In the genomic region with DNA sequence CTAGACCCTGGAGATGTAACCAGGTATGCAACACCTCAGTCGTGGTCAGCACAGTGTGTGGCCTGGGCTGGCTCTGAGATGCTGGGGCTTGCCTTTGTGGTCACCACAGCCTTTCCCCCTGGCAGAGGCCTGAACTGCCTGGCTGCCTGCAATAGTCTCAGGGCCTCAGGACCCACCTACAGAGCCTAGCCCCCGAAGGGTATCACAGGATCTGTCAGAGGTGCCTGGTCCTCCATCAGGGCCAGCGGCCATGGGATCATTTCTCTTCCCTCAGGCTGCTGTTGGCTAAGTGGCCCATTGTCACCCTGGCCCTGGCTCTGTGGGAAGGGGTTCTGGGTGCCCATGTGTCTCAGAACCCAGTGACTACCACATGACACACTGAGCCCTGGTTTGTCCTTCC, we compare ENCODE assay signal across 33 cellular contexts.
"Had no signal": no experiment of that assay in that cellular context is flagged by ENCODE, and none has a peak within 500 bp of the region (broad histone marks: within the 10 kb centered on the region; RNA-seq: fewer than 3 reads in every experiment).

No MANE protein-coding gene starts in this region.

- H3K9me3 ChIP-seq: adrenal gland, body of pancreas had no signal

- H3K4me1 Mint-ChIP-seq: activated B cell treated with CpG ODN at 0.5 μM for 24 hours; activated naive CD4-positive, alpha-beta T cell treated with anti-CD3 and anti-CD28 coated beads, Interleukin-2, amount 50 U/mL, for 24 hours; activated naive CD8-positive, alpha-beta T cell treated with anti-CD3 and anti-CD28 coated beads for 36 hours; activated naive CD8-positive, alpha-beta T cell treated with anti-CD3 and anti-CD28 coated beads, Interleukin-2, amount 50 U/mL, for 24 hours; activated T-helper 17 cell treated with anti-CD3 and anti-CD28 coated beads, Interleukin-2, amount 50 U/mL, for 72 hours; T-helper 17 cell had no signal

- H3K4me3 Mint-ChIP-seq: activated B cell treated with CpG ODN at 0.5 μM for 24 hours; activated CD8-positive, alpha-beta T cell treated with anti-CD3 and anti-CD28 coated beads for 36 hours; activated naive CD4-positive, alpha-beta T cell treated with anti-CD3 and anti-CD28 coated beads, Interleukin-2, amount 50 U/mL, for 24 hours; activated naive CD8-positive, alpha-beta T cell treated with anti-CD3 and anti-CD28 coated beads for 36 hours; activated naive CD8-positive, alpha-beta T cell treated with anti-CD3 and anti-CD28 coated beads, Interleukin-2, amount 50 U/mL, for 24 hours; activated T-cell treated with anti-CD3 and anti-CD28 coated beads, Interleukin-2, amount 50 U/mL, for 4 hours; activated T-helper 17 cell treated with anti-CD3 and anti-CD28 coated beads, Interleukin-2, amount 50 U/mL, for 72 hours; effector memory CD8-positive, alpha-beta T cell; T-helper 17 cell; T-helper 2 cell treated with Interferon-gamma antibody and Interleukin-4, amounts not matched to agents 5 μg/mL and 100 μg/mL, for 36 hours had no signal

- H3K27me3 Mint-ChIP-seq: activated B cell treated with CpG ODN at 0.5 μM for 24 hours; activated naive CD4-positive, alpha-beta T cell treated with anti-CD3 and anti-CD28 coated beads, Interleukin-2, amount 50 U/mL, for 24 hours; activated naive CD8-positive, alpha-beta T cell treated with anti-CD3 and anti-CD28 coated beads for 36 hours had no signal

- H3K27me3 ChIP-seq: adrenal gland, body of pancreas had no signal

- FAIRE-seq: colon, frontal cortex had no signal

- H3K36me3 ChIP-seq: adrenal gland, WERI-Rb-1 had no signal

- ATAC-seq: activated CD4-positive, CD25-positive, alpha-beta regulatory T cell treated with anti-CD3 and anti-CD28 coated beads, Interleukin-2, amount 50 U/mL, for 24 hours; activated CD8-positive, alpha-beta T cell treated with anti-CD3 and anti-CD28 coated beads for 36 hours; activated naive CD8-positive, alpha-beta T cell treated with anti-CD3 and anti-CD28 coated beads, Interleukin-2, amount 50 U/mL, for 24 hours; activated T-cell treated with anti-CD3 and anti-CD28 coated beads, Interleukin-2, amount 50 U/mL, for 4 hours; activated T-helper 17 cell treated with anti-CD3 and anti-CD28 coated beads, Interleukin-2, amount 50 U/mL, for 72 hours; body of pancreas; effector memory CD8-positive, alpha-beta T cell; T-helper 17 cell had no signal

- H3K4me3 ChIP-seq: adrenal gland, body of pancreas had no signal

- DNase-seq: activated B cell treated with CpG ODN at 0.5 μM for 24 hours; activated CD4-positive, alpha-beta T cell treated with anti-CD3 and anti-CD28 coated beads for 48 hours; activated CD4-positive, alpha-beta T cell treated with anti-CD3 and anti-CD28 coated beads, Interleukin-2, amount 50 U/mL, for 1 hour; activated CD4-positive, alpha-beta T cell treated with anti-CD3 and anti-CD28 coated beads, Interleukin-2, amount 50 U/mL, for 48 hours; activated CD8-positive, alpha-beta memory T cell treated with anti-CD3 and anti-CD28 coated beads for 24 hours; activated CD8-positive, alpha-beta T cell treated with anti-CD3 and anti-CD28 coated beads for 36 hours; activated effector memory CD4-positive, alpha-beta T cell treated with Interleukin-2 at 50 U/mL for 16 hours; activated gamma-delta T cell treated with Interleukin-2 at 50 U/mL for 16 hours; activated naive CD4-positive, alpha-beta T cell treated with Interleukin-2 at 50 U/mL for 16 hours; activated naive CD8-positive, alpha-beta T cell treated with anti-CD3 and anti-CD28 coated beads for 36 hours; activated naive CD8-positive, alpha-beta T cell treated with anti-CD3 and anti-CD28 coated beads, Interleukin-2, amount 50 U/mL, for 24 hours; activated T-cell treated with anti-CD3 and anti-CD28 coated beads, Interleukin-2, amount 50 U/mL, for 4 hours; adrenal gland; amygdala; aorta; body of pancreas; caudate nucleus; cortex of kidney; dermis blood vessel endothelial cell; effector CD4-positive, alpha-beta T cell; effector memory CD8-positive, alpha-beta T cell; erythroblast; foreskin fibroblast; T-helper 1 cell; T-helper 17 cell; T1000; WERI-Rb-1 had no signal

- H3K36me3 Mint-ChIP-seq: activated naive CD4-positive, alpha-beta T cell treated with anti-CD3 and anti-CD28 coated beads, Interleukin-2, amount 50 U/mL, for 24 hours; activated naive CD8-positive, alpha-beta T cell treated with anti-CD3 and anti-CD28 coated beads for 36 hours had no signal

- H3K27ac Mint-ChIP-seq: activated B cell treated with CpG ODN at 0.5 μM for 24 hours; activated CD8-positive, alpha-beta T cell treated with anti-CD3 and anti-CD28 coated beads for 36 hours; activated naive CD4-positive, alpha-beta T cell treated with anti-CD3 and anti-CD28 coated beads, Interleukin-2, amount 50 U/mL, for 24 hours; activated naive CD8-positive, alpha-beta T cell treated with anti-CD3 and anti-CD28 coated beads for 36 hours; activated naive CD8-positive, alpha-beta T cell treated with anti-CD3 and anti-CD28 coated beads, Interleukin-2, amount 50 U/mL, for 24 hours; activated T-helper 17 cell treated with anti-CD3 and anti-CD28 coated beads, Interleukin-2, amount 50 U/mL, for 72 hours; effector memory CD8-positive, alpha-beta T cell; T-helper 17 cell; T-helper 2 cell treated with Interferon-gamma antibody and Interleukin-4, amounts not matched to agents 5 μg/mL and 100 μg/mL, for 36 hours had no signal

- H3K27ac ChIP-seq: adrenal gland, body of pancreas, WERI-Rb-1 had no signal

- H3K9me3 Mint-ChIP-seq: activated B cell treated with CpG ODN at 0.5 μM for 24 hours; activated CD8-positive, alpha-beta T cell treated with anti-CD3 and anti-CD28 coated beads for 36 hours; activated naive CD4-positive, alpha-beta T cell treated with anti-CD3 and anti-CD28 coated beads, Interleukin-2, amount 50 U/mL, for 24 hours; activated naive CD8-positive, alpha-beta T cell treated with anti-CD3 and anti-CD28 coated beads for 36 hours; activated naive CD8-positive, alpha-beta T cell treated with anti-CD3 and anti-CD28 coated beads, Interleukin-2, amount 50 U/mL, for 24 hours; activated T-cell treated with anti-CD3 and anti-CD28 coated beads, Interleukin-2, amount 50 U/mL, for 4 hours; activated T-helper 17 cell treated with anti-CD3 and anti-CD28 coated beads, Interleukin-2, amount 50 U/mL, for 72 hours; effector memory CD8-positive, alpha-beta T cell; T-helper 2 cell treated with Interferon-gamma antibody and Interleukin-4, amounts not matched to agents 5 μg/mL and 100 μg/mL, for 36 hours had no signal

- H3K4me1 ChIP-seq: adrenal gland, body of pancreas had no signal
